In genomic region chr6:157203312-157203744, GRCh38 we compare ENCODE assay signal across 15 cellular contexts.
DNase-seq lines count a peak whose midpoint lies in the region; ATAC-seq and TF ChIP-seq lines count a peak whose summit lies in the region.
"Had no signal": no experiment of that assay in that cellular context is flagged by ENCODE, and none has a peak within 500 bp of the region (broad histone marks: within the 10 kb centered on the region; RNA-seq: fewer than 3 reads in every experiment).

No MANE protein-coding gene starts in this region.

- peaks cover 51% of the 10 kb centered on the region for H3K4me1 ChIP-seq in body of pancreas
- peaks cover 3 to 15% (median 4%) of the 10 kb centered on the region in 3 donors for H3K4me1 ChIP-seq in esophagus squamous epithelium

- 21 to 38% methylated on average over 11 of the region's 11 CpGs for WGBS in body of pancreas, 2 donors
- WGBS in esophagus squamous epithelium, 2 donors, result 74 to 85% methylated on average over 11 of the region's 11 CpGs

- DNase-seq in body of pancreas, result peak; percentile 65 to 81 (median 78)
- DNase-seq in esophagus squamous epithelium (lab: John Stamatoyannopoulos, UW), result no peak
- DNase-seq in posterior vena cava (ENCODE audit: low spot score), result no peak
- no peak for DNase-seq in AG08396 (ENCODE audit: low spot score)
- no peak for DNase-seq in chondrocyte (ENCODE audit: low spot score)
- DNase-seq: hippocampal formation; NCI-H2227 treated with DMSO at 0.1 percent for 48 hours; stimulated activated CD4-positive, alpha-beta T cell treated with anti-CD3 and anti-CD28 coated beads, Interleukin-4, amount 100 ng/mL, for 24 hours; tibial artery had no signal

- H3K27me3 ChIP-seq in body of pancreas (no peaks in the 10 kb centered on the region), esophagus squamous epithelium (no peaks in the 10 kb centered on the region)
- H3K27me3 ChIP-seq: tibial artery had no signal

- no peaks in the 10 kb centered on the region for H3K27me3 Mint-ChIP-seq in chondrocyte (ENCODE audit: low read depth)
- H3K27me3 Mint-ChIP-seq: dendritic cell treated with granulocyte-macrophage colony-stimulating factor and Interleukin-4, amounts not matched to agents 40 ng/mL and 50 ng/mL, for 4 days had no signal

- H3K4me1 Mint-ChIP-seq in chondrocyte (ENCODE audit: low read depth), result peaks cover 11% of the 10 kb centered on the region

- H3K36me3 Mint-ChIP-seq in chondrocyte (ENCODE audit: low read depth), result peaks cover 38% of the 10 kb centered on the region

- TF ChIP-seq POLR2A in body of pancreas (IDR thresholded peaks at IDR 0.05), result peak in 2 of 3 donors; percentile 8 to 21
- TF ChIP-seq POLR2A in esophagus squamous epithelium (IDR thresholded peaks at IDR 0.05), result no peak

- peaks cover 15 to 21% of the 10 kb centered on the region in 2 donors for H3K36me3 ChIP-seq in body of pancreas (replicated peaks in 1 of 2; ENCODE audit: insufficient read depth in 1 of 2, low read depth in 2 of 2)
- peaks cover 10 to 89% (median 37%) of the 10 kb centered on the region in 3 donors for H3K36me3 ChIP-seq in esophagus squamous epithelium

- H3K27ac ChIP-seq in body of pancreas (peak overlapping the region; percentile 58 to 85 (median 70)), esophagus squamous epithelium (no peak overlapping the region)
- H3K27ac ChIP-seq: tibial artery had no signal

- H3K9me3 Mint-ChIP-seq in chondrocyte (ENCODE audit: low read depth), result no peaks in the 10 kb centered on the region
- H3K9me3 Mint-ChIP-seq: activated T-helper 1 cell treated with anti-CD3 and anti-CD28 coated beads, Interleukin-12 subunit alpha, Interleukin-12 subunit beta, Interleukin-2, Interleukin-4 antibody, amounts not matched to agents 30 ng/mL and 10 ng/mL and 1 ng/mL, durations not matched to agents 14 hours and 24 hours and 36 hours; dendritic cell treated with granulocyte-macrophage colony-stimulating factor and Interleukin-4, amounts not matched to agents 40 ng/mL and 50 ng/mL, for 4 days; nephron had no signal

- H3K27ac Mint-ChIP-seq in chondrocyte (ENCODE audit: unreplicated experiment), result no peak overlapping the region
- H3K27ac Mint-ChIP-seq: activated T-helper 1 cell treated with anti-CD3 and anti-CD28 coated beads, Interleukin-12 subunit alpha, Interleukin-12 subunit beta, Interleukin-2, Interleukin-4 antibody, amounts not matched to agents 30 ng/mL and 10 ng/mL and 1 ng/mL, durations not matched to agents 14 hours and 24 hours and 36 hours; dendritic cell treated with granulocyte-macrophage colony-stimulating factor and Interleukin-4, amounts not matched to agents 40 ng/mL and 50 ng/mL, for 4 days had no signal

- TF ChIP-seq CTCF in body of pancreas (IDR thresholded peaks at IDR 0.05) (peak in 1 of 7 experiments; percentile 5), esophagus squamous epithelium (IDR thresholded peaks at IDR 0.05) (no peak), chondrocyte (IDR thresholded peaks at IDR 0.05) (no peak)

- H3K4me3 Mint-ChIP-seq in chondrocyte (ENCODE audit: unreplicated experiment), result no peak overlapping the region
- H3K4me3 Mint-ChIP-seq: activated T-helper 1 cell treated with anti-CD3 and anti-CD28 coated beads, Interleukin-12 subunit alpha, Interleukin-12 subunit beta, Interleukin-2, Interleukin-4 antibody, amounts not matched to agents 30 ng/mL and 10 ng/mL and 1 ng/mL, durations not matched to agents 14 hours and 24 hours and 36 hours; dendritic cell treated with granulocyte-macrophage colony-stimulating factor and Interleukin-4, amounts not matched to agents 40 ng/mL and 50 ng/mL, for 4 days; nephron had no signal

- no peaks in the 10 kb centered on the region for H3K9me3 ChIP-seq in body of pancreas
- no peaks in the 10 kb centered on the region for H3K9me3 ChIP-seq in esophagus squamous epithelium
- H3K9me3 ChIP-seq: tibial artery had no signal

- H3K4me3 ChIP-seq in body of pancreas, result no peak overlapping the region
- no peak overlapping the region for H3K4me3 ChIP-seq in esophagus squamous epithelium
- H3K4me3 ChIP-seq: tibial artery had no signal

- peak; percentile 60 for ATAC-seq in GM18861 (IDR thresholded peaks at IDR 0.05; ENCODE audit: unreplicated experiment)
- ATAC-seq in GM21528 (IDR thresholded peaks at IDR 0.05; ENCODE audit: low FRiP score, unreplicated experiment), result peak; percentile 94
- peak; percentile 92 for ATAC-seq in HG03342 (IDR thresholded peaks at IDR 0.05; ENCODE audit: unreplicated experiment)
- peak; percentile 37 for ATAC-seq in body of pancreas

- intact Hi-C loops in body of pancreas (cut with DNase I), result no loop called here
- intact Hi-C loops in esophagus squamous epithelium (cut with DNase I), result no loop called here
- intact Hi-C loops in posterior vena cava (cut with DNase I), result no loop called here

Comparison
In these comparisons a context has a peak if more than half of its experiments do, and no peak if none do; other contexts are left out.
1. ATAC-seq: peak in every context shown above with its lines; median percentile 94 in GM21528; 92 in HG03342; 60 in GM18861; 37 in body of pancreas.
2. DNase-seq: peak in body of pancreas (4 of 4); none in esophagus squamous epithelium (single experiment), posterior vena cava (single experiment), AG08396 (single experiment) and chondrocyte (single experiment).
3. H3K27ac ChIP-seq: peak in body of pancreas (4 of 4); none in esophagus squamous epithelium (0 of 4).
4. POLR2A ChIP-seq: peak in body of pancreas (2 of 3); none in esophagus squamous epithelium (0 of 4).